23 cellular contexts compared by ENCODE assay signal in the genomic region with DNA sequence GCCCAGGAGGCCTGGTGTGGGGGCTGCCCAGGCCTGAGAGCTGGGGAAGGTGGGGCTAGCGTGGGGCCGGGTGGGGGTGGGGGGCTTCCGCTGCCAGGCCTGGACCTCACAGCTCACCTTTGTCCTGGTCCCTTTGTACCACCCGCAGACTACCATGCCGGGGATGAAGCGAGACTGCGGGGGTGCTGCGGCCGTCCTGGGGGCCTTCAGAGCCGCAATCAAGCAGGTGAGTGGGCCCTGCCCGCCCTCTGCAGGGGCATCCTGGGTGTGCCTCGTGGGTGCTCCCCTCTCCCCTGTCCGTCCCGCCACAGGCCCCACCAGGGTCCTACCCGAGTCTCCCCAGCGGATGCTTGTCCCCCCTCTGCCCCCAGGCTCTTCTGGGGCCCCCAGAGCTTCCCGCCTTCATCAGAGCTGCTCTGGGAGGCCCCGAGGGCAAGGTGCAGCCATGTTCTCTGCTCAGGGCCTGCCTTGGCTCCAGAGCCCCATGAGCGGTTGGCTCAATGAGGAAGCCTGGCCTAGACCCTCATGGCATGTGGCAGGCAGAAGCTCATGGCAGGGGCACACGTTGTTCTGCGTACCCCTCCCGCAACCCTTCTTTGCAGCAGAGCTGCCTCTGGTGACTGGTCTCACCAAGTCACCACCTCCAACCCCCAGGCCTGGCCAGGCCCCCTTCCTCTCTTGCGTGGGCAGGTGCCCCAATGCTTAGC. TPM values are rescaled to one million over a fixed set of nuclear protein-coding genes. Genes with fewer than 3 reads are reported as not detected.
DNase-seq lines count a peak whose midpoint lies in the region; ATAC-seq, FAIRE-seq and TF ChIP-seq lines count a peak whose summit lies in the region.
"Had no signal": no experiment of that assay in that cellular context is flagged by ENCODE, and none has a peak within 500 bp of the region (broad histone marks: within the 10 kb centered on the region; RNA-seq: fewer than 3 reads in every experiment).

No MANE protein-coding gene starts in this region.

- no peaks in the 10 kb centered on the region for H3K27me3 ChIP-seq in RWPE2 (ENCODE audit: insufficient read depth, poor library complexity, severe bottlenecking)
- H3K27me3 ChIP-seq: BLaER1 treated with 17β-estradiol and CSF1 and Interleukin-3, amounts not matched to agents 10 nM and 100 nM; vagina had no signal

- ATAC-seq in activated CD8-positive, alpha-beta T cell treated with anti-CD3 and anti-CD28 coated beads, Interleukin-2, amount 10 ng/mL, durations not matched to agents 7 days and 5 days, result no peak
- ATAC-seq in activated CD8-positive, alpha-beta T cell treated with anti-CD3 and anti-CD28 coated beads for 36 hours, result no peak
- ATAC-seq in RWPE2 (ENCODE audit: low read depth) (no peak), sciatic nerve (no peak), GM18520 (IDR thresholded peaks at IDR 0.05; ENCODE audit: unreplicated experiment) (no peak)
- ATAC-seq: activated T-helper 17 cell treated with anti-CD3 and anti-CD28 coated beads, Interleukin-2, amount 50 U/mL, for 72 hours had no signal

- H3K27ac ChIP-seq in RWPE2 (ENCODE audit: poor library complexity, severe bottlenecking), result no peak overlapping the region
- no peak overlapping the region for H3K27ac ChIP-seq in kidney (ENCODE audit: low read depth in 2 of 2, low read length in 2 of 2)
- H3K27ac ChIP-seq: BLaER1 treated with 17β-estradiol and CSF1 and Interleukin-3, amounts not matched to agents 10 nM and 100 nM; RWPE1; vagina had no signal

- DNase-seq in activated CD8-positive, alpha-beta T cell treated with anti-CD3 and anti-CD28 coated beads, Interleukin-2, amount 10 ng/mL, durations not matched to agents 7 days and 5 days, result peak; percentile 4
- no peak for DNase-seq in activated CD8-positive, alpha-beta T cell treated with anti-CD3 and anti-CD28 coated beads for 36 hours
- DNase-seq in RWPE2 (ENCODE audit: low spot score) (peak; percentile 80), kidney (peak; percentile 66), sciatic nerve (ENCODE audit: low spot score) (peak; percentile 41), foreskin fibroblast (no peak), HFFc6 (no peak)
- DNase-seq: activated CD4-positive, alpha-beta memory T cell treated with anti-CD3 and anti-CD28 coated beads, Interleukin-2, amount 10 ng/mL, durations not matched to agents 7 days and 5 days; anterior cingulate cortex; central memory CD4-positive, alpha-beta T cell; effector memory CD4-positive, alpha-beta T cell; GOT3; NCI-H1092 treated with DMSO at 0.1 percent for 48 hours; NCI-H2081 treated with DMSO at 0.1 percent for 48 hours; NCI-H510A treated with DMSO at 0.1 percent for 48 hours; nucleus accumbens; stimulated activated CD4-positive, alpha-beta T cell treated with anti-CD3 and anti-CD28 coated beads, Interleukin-2, amount 100 ng/mL, for 24 hours had no signal

- no peaks in the 10 kb centered on the region for H3K9me3 ChIP-seq in RWPE2 (ENCODE audit: severe bottlenecking)
- no peaks in the 10 kb centered on the region for H3K9me3 ChIP-seq in kidney (ENCODE audit: control insufficient read depth in 1 of 2, low read length in 2 of 2)
- H3K9me3 ChIP-seq: BLaER1 treated with 17β-estradiol and CSF1 and Interleukin-3, amounts not matched to agents 10 nM and 100 nM; vagina had no signal

- H3K27me3 Mint-ChIP-seq in activated CD8-positive, alpha-beta T cell treated with anti-CD3 and anti-CD28 coated beads, Interleukin-2, amount 10 ng/mL, durations not matched to agents 7 days and 5 days (ENCODE audit: low read depth), result no peaks in the 10 kb centered on the region
- H3K27me3 Mint-ChIP-seq in activated CD8-positive, alpha-beta T cell treated with anti-CD3 and anti-CD28 coated beads for 36 hours, result no peaks in the 10 kb centered on the region
- no peaks in the 10 kb centered on the region for H3K27me3 Mint-ChIP-seq in HFFc6 (ENCODE audit: insufficient read depth)
- H3K27me3 Mint-ChIP-seq: activated CD4-positive, alpha-beta memory T cell treated with anti-CD3 and anti-CD28 coated beads, Interleukin-2, amount 10 ng/mL, durations not matched to agents 7 days and 5 days; activated T-helper 17 cell treated with anti-CD3 and anti-CD28 coated beads, Interleukin-2, amount 50 U/mL, for 72 hours had no signal

- TF ChIP-seq CTCF in activated CD8-positive, alpha-beta T cell treated with anti-CD3 and anti-CD28 coated beads for 36 hours (IDR thresholded peaks at IDR 0.05), result no peak
- TF ChIP-seq CTCF in RWPE2 (IDR thresholded peaks at IDR 0.05; ENCODE audit: poor library complexity, severe bottlenecking), result no peak
- no peak for TF ChIP-seq CTCF in kidney (IDR thresholded peaks at IDR 0.05; ENCODE audit: borderline replicate concordance, extremely low read depth, insufficient read depth)
- TF ChIP-seq CTCF in foreskin fibroblast (IDR thresholded peaks at IDR 0.05; ENCODE audit: low read depth, low read length), result no peak
- no peak for TF ChIP-seq CTCF in HFFc6 (IDR thresholded peaks at IDR 0.05)

- POLR2A ChIA-PET in activated CD8-positive, alpha-beta T cell treated with anti-CD3 and anti-CD28 coated beads, Interleukin-2, amount 10 ng/mL, durations not matched to agents 7 days and 5 days (lab: Charles Lee), result no interaction called here
- POLR2A ChIA-PET in activated CD8-positive, alpha-beta T cell treated with anti-CD3 and anti-CD28 coated beads for 36 hours (lab: Charles Lee), result no interaction called here

- H3K9me3 Mint-ChIP-seq in activated CD8-positive, alpha-beta T cell treated with anti-CD3 and anti-CD28 coated beads, Interleukin-2, amount 10 ng/mL, durations not matched to agents 7 days and 5 days (ENCODE audit: insufficient read depth), result no peaks in the 10 kb centered on the region
- no peaks in the 10 kb centered on the region for H3K9me3 Mint-ChIP-seq in activated CD8-positive, alpha-beta T cell treated with anti-CD3 and anti-CD28 coated beads for 36 hours
- no peaks in the 10 kb centered on the region for H3K9me3 Mint-ChIP-seq in HFFc6
- H3K9me3 Mint-ChIP-seq: activated CD4-positive, alpha-beta memory T cell treated with anti-CD3 and anti-CD28 coated beads, Interleukin-2, amount 10 ng/mL, durations not matched to agents 7 days and 5 days; activated T-helper 17 cell treated with anti-CD3 and anti-CD28 coated beads, Interleukin-2, amount 50 U/mL, for 72 hours had no signal

- CTCF ChIA-PET in activated CD8-positive, alpha-beta T cell treated with anti-CD3 and anti-CD28 coated beads, Interleukin-2, amount 10 ng/mL, durations not matched to agents 7 days and 5 days (lab: Charles Lee), result no interaction called here
- CTCF ChIA-PET in activated CD8-positive, alpha-beta T cell treated with anti-CD3 and anti-CD28 coated beads for 36 hours (lab: Charles Lee), result no interaction called here

- no peak overlapping the region for H3K4me3 Mint-ChIP-seq in activated CD8-positive, alpha-beta T cell treated with anti-CD3 and anti-CD28 coated beads, Interleukin-2, amount 10 ng/mL, durations not matched to agents 7 days and 5 days
- no peak overlapping the region for H3K4me3 Mint-ChIP-seq in activated CD8-positive, alpha-beta T cell treated with anti-CD3 and anti-CD28 coated beads for 36 hours
- H3K4me3 Mint-ChIP-seq in HFFc6, result no peak overlapping the region
- H3K4me3 Mint-ChIP-seq: activated CD4-positive, alpha-beta memory T cell treated with anti-CD3 and anti-CD28 coated beads, Interleukin-2, amount 10 ng/mL, durations not matched to agents 7 days and 5 days; activated T-helper 17 cell treated with anti-CD3 and anti-CD28 coated beads, Interleukin-2, amount 50 U/mL, for 72 hours had no signal

- H3K4me3 ChIP-seq in RWPE2 (ENCODE audit: severe bottlenecking) (no peak overlapping the region), kidney (ENCODE audit: low read length in 2 of 2) (no peak overlapping the region), foreskin fibroblast (ENCODE audit: low read depth in 1 of 2, low read length in 2 of 2) (no peak overlapping the region)
- H3K4me3 ChIP-seq: BLaER1 treated with 17β-estradiol and CSF1 and Interleukin-3, amounts not matched to agents 10 nM and 100 nM; vagina had no signal

- no peak overlapping the region for H3K9ac ChIP-seq in kidney (ENCODE audit: low read length in 2 of 2)
- H3K9ac ChIP-seq: BLaER1 treated with 17β-estradiol and CSF1 and Interleukin-3, amounts not matched to agents 10 nM and 100 nM had no signal

- no peak overlapping the region for H3K27ac Mint-ChIP-seq in activated CD8-positive, alpha-beta T cell treated with anti-CD3 and anti-CD28 coated beads, Interleukin-2, amount 10 ng/mL, durations not matched to agents 7 days and 5 days
- no peak overlapping the region for H3K27ac Mint-ChIP-seq in activated CD8-positive, alpha-beta T cell treated with anti-CD3 and anti-CD28 coated beads for 36 hours
- no peak overlapping the region for H3K27ac Mint-ChIP-seq in HFFc6
- H3K27ac Mint-ChIP-seq: activated CD4-positive, alpha-beta memory T cell treated with anti-CD3 and anti-CD28 coated beads, Interleukin-2, amount 10 ng/mL, durations not matched to agents 7 days and 5 days; activated T-helper 17 cell treated with anti-CD3 and anti-CD28 coated beads, Interleukin-2, amount 50 U/mL, for 72 hours had no signal

- peaks cover 3% of the 10 kb centered on the region for H3K4me1 Mint-ChIP-seq in activated CD8-positive, alpha-beta T cell treated with anti-CD3 and anti-CD28 coated beads, Interleukin-2, amount 10 ng/mL, durations not matched to agents 7 days and 5 days (ENCODE audit: low read depth)
- H3K4me1 Mint-ChIP-seq in activated CD8-positive, alpha-beta T cell treated with anti-CD3 and anti-CD28 coated beads for 36 hours (ENCODE audit: low read depth), result no peaks in the 10 kb centered on the region
- no peaks in the 10 kb centered on the region for H3K4me1 Mint-ChIP-seq in HFFc6 (ENCODE audit: low read depth)
- H3K4me1 Mint-ChIP-seq: activated T-helper 17 cell treated with anti-CD3 and anti-CD28 coated beads, Interleukin-2, amount 50 U/mL, for 72 hours had no signal

- H3K36me3 ChIP-seq in RWPE2 (ENCODE audit: low read depth), result peaks cover 28% of the 10 kb centered on the region
- H3K36me3 ChIP-seq in kidney (ENCODE audit: control insufficient read depth in 1 of 2, insufficient read depth in 2 of 2, low read length in 2 of 2), result peaks cover 9 to 23% of the 10 kb centered on the region in 2 donors

- peaks cover 21% of the 10 kb centered on the region for H3K36me3 Mint-ChIP-seq in activated CD8-positive, alpha-beta T cell treated with anti-CD3 and anti-CD28 coated beads, Interleukin-2, amount 10 ng/mL, durations not matched to agents 7 days and 5 days (ENCODE audit: low read depth)
- peaks cover 15% of the 10 kb centered on the region for H3K36me3 Mint-ChIP-seq in activated CD8-positive, alpha-beta T cell treated with anti-CD3 and anti-CD28 coated beads for 36 hours (ENCODE audit: low read depth)
- H3K36me3 Mint-ChIP-seq in HFFc6 (ENCODE audit: low read depth), result peaks cover 18% of the 10 kb centered on the region

- no peak for FAIRE-seq in kidney (lab: Jason Lieb, UNC)
- FAIRE-seq: D721Med had no signal

- H3K4me1 ChIP-seq in RWPE2 (ENCODE audit: insufficient read depth, poor library complexity, severe bottlenecking) (no peaks in the 10 kb centered on the region), kidney (ENCODE audit: control insufficient read depth in 1 of 2, insufficient read depth in 1 of 2, low read depth in 1 of 2, low read length in 2 of 2) (no peaks in the 10 kb centered on the region)
- H3K4me1 ChIP-seq: vagina had no signal

- intact Hi-C loops in activated CD8-positive, alpha-beta T cell treated with anti-CD3 and anti-CD28 coated beads for 36 hours (cut with micrococcal nuclease), result no loop called here
- intact Hi-C loops in kidney (cut with DNase I) (no loop called here), sciatic nerve (cut with DNase I) (no loop called here)

RNA-seq across cellular contexts. Expression of a gene that starts 14.5 kb away (rescaled TPM):
- 10 to 100 TPM; 22.9 to 26.8 TPM for total RNA-seq in activated CD8-positive, alpha-beta T cell treated with anti-CD3 and anti-CD28 coated beads, Interleukin-2, amount 10 ng/mL, durations not matched to agents 7 days and 5 days
- 10 to 100 TPM; 15.4 to 17.1 TPM for total RNA-seq in activated CD8-positive, alpha-beta T cell treated with anti-CD3 and anti-CD28 coated beads for 36 hours
- total RNA-seq in kidney (60.2 TPM), sciatic nerve (47.5 TPM)
- polyA plus RNA-seq in kidney (ENCODE audit: insufficient read depth, low read depth, low replicate concordance), result 39.7 TPM
- 10 to 100 TPM; 12.0 to 17.8 (median 12.6) TPM for total RNA-seq in HFFc6 (2021; fragmentation: NEBNext Ultra II Directional; extraction: Animal tissue kit (Norgen Biotek cat#: 25700))

RNA-seq across cellular contexts. Expression of a gene that starts 56.0 kb away (rescaled TPM):
- 100 to 1,000 TPM; 128 to 136 TPM for total RNA-seq in activated CD8-positive, alpha-beta T cell treated with anti-CD3 and anti-CD28 coated beads, Interleukin-2, amount 10 ng/mL, durations not matched to agents 7 days and 5 days
- 100 to 1,000 TPM; 108 to 109 TPM for total RNA-seq in activated CD8-positive, alpha-beta T cell treated with anti-CD3 and anti-CD28 coated beads for 36 hours
- total RNA-seq in kidney (60.7 TPM), sciatic nerve (78.7 TPM)
- polyA plus RNA-seq in kidney (ENCODE audit: insufficient read depth, low read depth, low replicate concordance), result 20.6 TPM
- 10 to 100 TPM; 44.4 to 51.8 (median 48.3) TPM for total RNA-seq in HFFc6 (2021; fragmentation: NEBNext Ultra II Directional; extraction: Animal tissue kit (Norgen Biotek cat#: 25700))

Comparison
In these comparisons a context has a peak if more than half of its experiments do, and no peak if none do; other contexts are left out.
1. DNase-seq: peak in activated CD8-positive, alpha-beta T cell treated with anti-CD3 and anti-CD28 coated beads, Interleukin-2, amount 10 ng/mL, durations not matched to agents 7 days and 5 days (single experiment), RWPE2 (single experiment), kidney (single experiment) and sciatic nerve (single experiment); none in activated CD8-positive, alpha-beta T cell treated with anti-CD3 and anti-CD28 coated beads for 36 hours (single experiment), foreskin fibroblast (0 of 2) and HFFc6 (single experiment).